22 cellular contexts compared by ENCODE assay signal in the genomic region with DNA sequence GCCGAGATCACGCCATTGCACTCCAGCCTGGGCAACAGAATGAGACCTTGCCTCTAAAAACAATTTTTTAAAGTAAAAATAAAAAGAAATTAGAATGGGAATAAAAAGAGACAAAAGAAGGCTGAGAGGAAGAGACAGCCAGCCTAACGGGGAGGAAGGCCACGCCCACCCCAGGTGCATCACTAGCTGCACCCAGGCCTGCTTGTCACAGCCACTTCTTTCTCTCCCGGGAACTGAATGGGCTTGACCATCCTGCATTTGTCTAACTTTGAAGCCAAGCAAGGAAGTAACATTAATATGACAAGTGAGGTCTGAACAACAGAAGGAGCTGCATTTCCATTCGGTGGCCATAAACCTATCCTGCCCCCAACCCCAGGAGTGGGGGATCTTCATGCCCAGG.
"Had no signal": no experiment of that assay in that cellular context is flagged by ENCODE, and none has a peak within 500 bp of the region (broad histone marks: within the 10 kb centered on the region; RNA-seq: fewer than 3 reads in every experiment).

No MANE protein-coding gene starts in this region.

- H3K27me3 ChIP-seq: right atrium auricular region, transverse colon, uterus had no signal

- H3K4me1 Mint-ChIP-seq: activated CD4-positive, alpha-beta T cell treated with anti-CD3 and anti-CD28 coated beads for 36 hours; activated naive CD8-positive, alpha-beta T cell treated with anti-CD3 and anti-CD28 coated beads, Interleukin-2, amount 10 ng/mL, durations not matched to agents 7 days and 5 days had no signal

- H3K27me3 Mint-ChIP-seq: activated CD4-positive, alpha-beta memory T cell treated with anti-CD3 and anti-CD28 coated beads for 36 hours; activated CD4-positive, alpha-beta T cell treated with anti-CD3 and anti-CD28 coated beads for 36 hours; stimulated activated naive CD8-positive, alpha-beta T cell treated with anti-CD3 and anti-CD28 coated beads, Interleukin-15, Interleukin-2, amounts not matched to agents 100 ng/mL and 50 ng/mL, for 24 hours had no signal

- H3K4me1 ChIP-seq: foreskin keratinocyte, suprapubic skin, uterus had no signal

- H3K9me3 ChIP-seq: right atrium auricular region, suprapubic skin, transverse colon, uterus had no signal

- H3K9me3 Mint-ChIP-seq: activated CD4-positive, alpha-beta memory T cell treated with anti-CD3 and anti-CD28 coated beads for 36 hours; activated naive CD8-positive, alpha-beta T cell treated with anti-CD3 and anti-CD28 coated beads, Interleukin-2, amount 10 ng/mL, durations not matched to agents 7 days and 5 days; neural crest cell; stimulated activated naive CD8-positive, alpha-beta T cell treated with anti-CD3 and anti-CD28 coated beads, Interleukin-15, Interleukin-2, amounts not matched to agents 100 ng/mL and 50 ng/mL, for 24 hours; WTC11 had no signal

- H3K36me3 Mint-ChIP-seq: activated CD4-positive, alpha-beta memory T cell treated with anti-CD3 and anti-CD28 coated beads for 36 hours; activated naive CD8-positive, alpha-beta T cell treated with anti-CD3 and anti-CD28 coated beads, Interleukin-2, amount 10 ng/mL, durations not matched to agents 7 days and 5 days; WTC11 had no signal

- H3K4me3 Mint-ChIP-seq: activated CD4-positive, alpha-beta memory T cell treated with anti-CD3 and anti-CD28 coated beads for 36 hours; activated CD4-positive, alpha-beta T cell treated with anti-CD3 and anti-CD28 coated beads for 36 hours; activated naive CD8-positive, alpha-beta T cell treated with anti-CD3 and anti-CD28 coated beads, Interleukin-2, amount 10 ng/mL, durations not matched to agents 7 days and 5 days; neural crest cell; stimulated activated naive CD8-positive, alpha-beta T cell treated with anti-CD3 and anti-CD28 coated beads, Interleukin-15, Interleukin-2, amounts not matched to agents 100 ng/mL and 50 ng/mL, for 24 hours; WTC11 had no signal

- H3K27ac Mint-ChIP-seq: activated CD4-positive, alpha-beta memory T cell treated with anti-CD3 and anti-CD28 coated beads for 36 hours; activated CD4-positive, alpha-beta T cell treated with anti-CD3 and anti-CD28 coated beads for 36 hours; activated naive CD8-positive, alpha-beta T cell treated with anti-CD3 and anti-CD28 coated beads, Interleukin-2, amount 10 ng/mL, durations not matched to agents 7 days and 5 days; progenitor cell of endocrine pancreas; stimulated activated naive CD8-positive, alpha-beta T cell treated with anti-CD3 and anti-CD28 coated beads, Interleukin-15, Interleukin-2, amounts not matched to agents 100 ng/mL and 50 ng/mL, for 24 hours; WTC11 had no signal

- DNase-seq: activated CD4-positive, alpha-beta memory T cell treated with anti-CD3 and anti-CD28 coated beads for 36 hours; activated CD4-positive, alpha-beta T cell treated with anti-CD3 and anti-CD28 coated beads for 36 hours; activated naive CD4-positive, alpha-beta T cell treated with Interleukin-2 at 50 U/mL for 16 hours; activated naive CD8-positive, alpha-beta T cell treated with anti-CD3 and anti-CD28 coated beads, Interleukin-2, amount 10 ng/mL, durations not matched to agents 7 days and 5 days; activated T-cell treated with anti-CD3 and anti-CD28 coated beads for 4 hours; amygdala; foreskin keratinocyte; glutamatergic neuron; hypothalamus; islet precursor cell; left colon; stimulated activated CD4-positive, alpha-beta T cell treated with anti-CD3 and anti-CD28 coated beads, Interleukin-15, amount 100 ng/mL, for 24 hours; stimulated activated CD4-positive, alpha-beta T cell treated with anti-CD3 and anti-CD28 coated beads, Interleukin-2, amount 100 ng/mL, for 48 hours; transverse colon; uterus had no signal

- H3K36me3 ChIP-seq: right atrium auricular region, suprapubic skin, transverse colon, uterus had no signal

- H3K4me3 ChIP-seq: right atrium auricular region, skin epidermis, suprapubic skin, transverse colon, uterus had no signal

- H3K27ac ChIP-seq: foreskin keratinocyte, right atrium auricular region, skin epidermis, suprapubic skin, transverse colon, uterus had no signal

- ATAC-seq: activated CD4-positive, alpha-beta T cell treated with anti-CD3 and anti-CD28 coated beads for 36 hours; foreskin keratinocyte; WTC11 had no signal
